Comparison of ENCODE assay signal across 8 cellular contexts in genomic region chr16:813204-813915, GRCh38. TPM values are rescaled to one million over a fixed set of nuclear protein-coding genes. Genes with fewer than 3 reads are reported as not detected.
DNase-seq lines count a peak whose midpoint lies in the region; ATAC-seq and TF ChIP-seq lines count a peak whose summit lies in the region.

No MANE protein-coding gene starts in this region.

- H3K27ac ChIP-seq in right lobe of liver: no peak overlapping the region

- no peak overlapping the region for H3K4me3 ChIP-seq in right lobe of liver

- H3K27me3 ChIP-seq in right lobe of liver: no peaks in the 10 kb centered on the region

- no peak for TF ChIP-seq POLR2A in right lobe of liver (IDR thresholded peaks at IDR 0.05)

- H3K36me3 Mint-ChIP-seq in stimulated activated effector memory CD8-positive, alpha-beta T cell treated with anti-CD3 and anti-CD28 coated beads, Interleukin-12 subunit alpha, Interleukin-12 subunit beta, amount 100 ng/mL, for 72 hours: peaks cover 6% of the 10 kb centered on the region

- peak; percentile 77 to 78 for ATAC-seq in activated CD4-positive, CD25-positive, alpha-beta regulatory T cell treated with anti-CD3 and anti-CD28 coated beads, Interleukin-2, amount 50 U/mL, for 24 hours
- ATAC-seq in right lobe of liver: peak; percentile 47 to 71 (median 54)
- ATAC-seq in stimulated activated effector memory CD8-positive, alpha-beta T cell treated with anti-CD3 and anti-CD28 coated beads, Interleukin-12 subunit alpha, Interleukin-12 subunit beta, amount 100 ng/mL, for 72 hours: peak; percentile 70

- H3K27ac Mint-ChIP-seq in stimulated activated effector memory CD8-positive, alpha-beta T cell treated with anti-CD3 and anti-CD28 coated beads, Interleukin-12 subunit alpha, Interleukin-12 subunit beta, amount 100 ng/mL, for 72 hours: no peak overlapping the region

- no peaks in the 10 kb centered on the region for H3K4me1 ChIP-seq in right lobe of liver

- WGBS in right lobe of liver (ENCODE audit: insufficient coverage, low coverage, low lambda C conversion rate, missing lambda C conversion rate): 27% methylated on average over 3 of the region's 67 CpGs

- peak; percentile 29 to 44 (median 40) for TF ChIP-seq CTCF in right lobe of liver (IDR thresholded peaks at IDR 0.05)

- H3K9me3 ChIP-seq in right lobe of liver: no peaks in the 10 kb centered on the region

- no peak overlapping the region for H3K4me3 Mint-ChIP-seq in stimulated activated effector memory CD8-positive, alpha-beta T cell treated with anti-CD3 and anti-CD28 coated beads, Interleukin-12 subunit alpha, Interleukin-12 subunit beta, amount 100 ng/mL, for 72 hours

- DNase-seq in activated gamma-delta T cell treated with Interleukin-2 at 50 U/mL for 16 hours: peak; percentile 45
- DNase-seq in activated gamma-delta T cell (lab: John Stamatoyannopoulos, UW): no peak
- DNase-seq in cerebellum (ENCODE audit: low spot score): peak; percentile 23
- DNase-seq in right lobe of liver: peak in 1 of 3 donors; percentile 45
- no peak for DNase-seq in stimulated activated effector memory CD8-positive, alpha-beta T cell treated with anti-CD3 and anti-CD28 coated beads, Interleukin-12 subunit alpha, Interleukin-12 subunit beta, amount 100 ng/mL, for 72 hours (ENCODE audit: low spot score in 2 of 2)
- no peak for DNase-seq in SKM-1 (lab: John Stamatoyannopoulos, UW; ENCODE audit: unreplicated experiment)
- no peak for DNase-seq in OCI-M2 (lab: John Stamatoyannopoulos, UW; ENCODE audit: unreplicated experiment)

- peaks cover 4% of the 10 kb centered on the region for H3K4me1 Mint-ChIP-seq in stimulated activated effector memory CD8-positive, alpha-beta T cell treated with anti-CD3 and anti-CD28 coated beads, Interleukin-12 subunit alpha, Interleukin-12 subunit beta, amount 100 ng/mL, for 72 hours

- intact Hi-C loops in right lobe of liver (cut with DNase I): loop anchor here in 1 of 2 donors (5.0 kb wide), 1 partner anchor 239 kb away; no protein-coding TSS in a partner anchor

- H3K36me3 ChIP-seq in right lobe of liver: no peaks in the 10 kb centered on the region

- no peaks in the 10 kb centered on the region for H3K9me3 Mint-ChIP-seq in stimulated activated effector memory CD8-positive, alpha-beta T cell treated with anti-CD3 and anti-CD28 coated beads, Interleukin-12 subunit alpha, Interleukin-12 subunit beta, amount 100 ng/mL, for 72 hours

RNA-seq across cellular contexts. Expression of gene GNG13, which starts 12.8 kb away (rescaled TPM):
- total RNA-seq in cerebellum (not detected), right lobe of liver (not detected)

RNA-seq across cellular contexts. Expression of gene CHTF18, which starts 24.9 kb away (rescaled TPM):
- total RNA-seq in cerebellum: 12.9 TPM
- 1 to 10 TPM; 2.9 to 7.8 (median 4.6) TPM for total RNA-seq in right lobe of liver

RNA-seq across cellular contexts. Expression of gene RPUSD1, which starts 25.2 kb away (rescaled TPM):
- total RNA-seq in cerebellum (9.1 TPM), right lobe of liver (10 to 100 TPM in 2 of 6 experiments, 1 to 10 TPM in 4; 5.1 to 16.2 (median 6.6) TPM)

RNA-seq across cellular contexts. Expression of gene MSLN, which starts 52.8 kb away (rescaled TPM):
- not detected for total RNA-seq in cerebellum
- total RNA-seq in right lobe of liver: under 1 TPM in 1 of 6 experiments, not detected in 5; 0.25 TPM

Comparison
In these comparisons a context has a peak if more than half of its experiments do, and no peak if none do; other contexts are left out.
1. DNase-seq: peak in activated gamma-delta T cell treated with Interleukin-2 at 50 U/mL for 16 hours (single experiment) and cerebellum (single experiment); none in activated gamma-delta T cell (single experiment), stimulated activated effector memory CD8-positive, alpha-beta T cell treated with anti-CD3 and anti-CD28 coated beads, Interleukin-12 subunit alpha, Interleukin-12 subunit beta, amount 100 ng/mL, for 72 hours (0 of 2), SKM-1 (single experiment) and OCI-M2 (single experiment).
2. Peak in every context shown above with its lines, with median percentiles within 50 percentile points of each other: ATAC-seq.